ENCODE assay signal across 8 cellular contexts in the genomic region with DNA sequence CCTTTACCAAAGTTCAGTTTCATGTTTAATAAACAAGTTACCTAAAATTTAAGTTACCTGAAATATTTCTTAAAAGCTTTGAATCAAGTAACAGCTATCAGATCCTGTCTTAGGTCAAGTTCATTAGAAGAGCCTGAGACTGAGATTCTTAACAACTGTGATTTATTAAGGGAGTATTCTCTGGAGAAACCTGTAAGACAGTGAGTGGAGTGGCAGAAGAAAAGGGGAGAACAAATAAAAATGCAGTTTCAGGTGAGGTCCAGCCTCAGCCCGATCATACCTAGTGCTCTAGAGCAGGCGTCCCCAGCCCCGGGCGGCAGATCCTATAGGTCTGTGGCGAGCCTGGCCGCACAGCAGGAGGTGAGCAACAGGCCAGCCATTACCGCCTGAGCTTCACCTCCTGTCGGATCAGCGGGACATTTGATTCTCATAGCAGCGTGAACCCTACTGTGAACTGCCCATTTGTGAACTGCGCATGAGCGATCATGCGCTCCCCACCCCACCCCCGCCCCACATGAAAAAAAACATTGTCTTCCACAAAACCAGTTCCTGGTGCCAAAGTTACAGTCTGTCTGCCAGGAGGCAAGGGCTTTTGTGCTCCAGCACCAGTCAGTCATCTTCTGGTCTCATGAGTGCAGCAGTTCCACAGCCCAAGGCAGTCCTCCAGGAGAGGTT. TPM values are rescaled to one million over a fixed set of nuclear protein-coding genes. Genes with fewer than 3 reads are reported as not detected.
A peak's percentile ranks its signal among the peaks of the same experiment; 100 is the strongest.
DNase-seq lines count a peak whose midpoint lies in the region; ATAC-seq and FAIRE-seq lines count a peak whose summit lies in the region.

No MANE protein-coding gene starts in this region.

- WGBS in mesendoderm (ENCODE audit: extremely low coverage, insufficient coverage, low lambda C conversion rate) = no CpG with 5 or more reads among the region's 14 CpGs
- WGBS in small intestine, 3 donors = 16 to 33% (median 29%) methylated on average over 14 of the region's 14 CpGs

- H2BK15ac ChIP-seq in mesendoderm (replicated peaks; ENCODE audit: low read depth) = peak overlapping the region; percentile 27

- no peak overlapping the region for H3K9ac ChIP-seq in mesendoderm (ENCODE audit: low read length)

- no peak overlapping the region for H3K18ac ChIP-seq in mesendoderm (ENCODE audit: low read length)

- H2BK5ac ChIP-seq in mesendoderm (ENCODE audit: low read length) = no peak overlapping the region

- no peak overlapping the region for H3K23ac ChIP-seq in mesendoderm (ENCODE audit: low read length)

- H3K27ac ChIP-seq in caudate nucleus (ENCODE audit: low read depth, low read length) (no peak overlapping the region), mesendoderm (ENCODE audit: low read depth, low read length) (no peak overlapping the region), small intestine (ENCODE audit: low read depth in 1 of 2, low read length in 1 of 2) (no peak overlapping the region)

- H4K8ac ChIP-seq in mesendoderm (ENCODE audit: low read depth, low read length) = no peak overlapping the region

- FAIRE-seq in small intestine (lab: Jason Lieb, UNC) = no peak

- H2AK5ac ChIP-seq in mesendoderm (ENCODE audit: low read length) = no peak overlapping the region

- no peaks in the 10 kb centered on the region for H3K36me3 ChIP-seq in mesendoderm (ENCODE audit: control insufficient read depth, insufficient read depth, low read length)
- no peaks in the 10 kb centered on the region for H3K36me3 ChIP-seq in small intestine (ENCODE audit: control insufficient read depth in 2 of 2, insufficient read depth in 2 of 2, low read length in 2 of 2)

- H3K4ac ChIP-seq in mesendoderm (ENCODE audit: low read depth, low read length) = no peak overlapping the region

- H3K4me3 ChIP-seq in mesendoderm (ENCODE audit: low read length) (no peak overlapping the region), small intestine (ENCODE audit: low read depth in 1 of 2, low read length in 2 of 2) (no peak overlapping the region)

- DNase-seq in COR-L47 (lab: John Stamatoyannopoulos, UW) (peak; percentile 91), NCI-H1417 (lab: John Stamatoyannopoulos, UW) (peak in 2 of 3 experiments; percentile 56 to 78), caudate nucleus (lab: John Stamatoyannopoulos, UW) (peak in 51 of 61 donors; percentile 4 to 89 (median 45)), mesendoderm (peak; percentile 65), ureter (ENCODE audit: low spot score) (no peak), small intestine (no peak)
- no peak for DNase-seq in activated CD8-positive, alpha-beta memory T cell treated with anti-CD3 and anti-CD28 coated beads, Interleukin-2, amount 50 U/mL, for 48 hours

- no peaks in the 10 kb centered on the region for H3K27me3 ChIP-seq in mesendoderm (ENCODE audit: insufficient read depth, low read length, poor library complexity)
- H3K27me3 ChIP-seq in small intestine (ENCODE audit: control insufficient read depth in 2 of 2, insufficient read depth in 2 of 2, low read length in 2 of 2) = no peaks in the 10 kb centered on the region

- no peak for ATAC-seq in HG03039 (IDR thresholded peaks at IDR 0.05; ENCODE audit: unreplicated experiment)

- H4K5ac ChIP-seq in mesendoderm (ENCODE audit: low read length) = no peak overlapping the region

- no peaks in the 10 kb centered on the region for H3K9me3 ChIP-seq in small intestine (ENCODE audit: control insufficient read depth, low read depth)

- no peaks in the 10 kb centered on the region for H3K79me1 ChIP-seq in mesendoderm (ENCODE audit: low read length)

- H2BK120ac ChIP-seq in mesendoderm (ENCODE audit: low read depth, low read length) = no peak overlapping the region

- no peak overlapping the region for H3K56ac ChIP-seq in mesendoderm (ENCODE audit: low read length)

- H3K4me1 ChIP-seq in mesendoderm (ENCODE audit: control insufficient read depth, low read depth, low read length) (no peaks in the 10 kb centered on the region), small intestine (ENCODE audit: control insufficient read depth in 2 of 2, insufficient read depth in 1 of 2, low read depth in 1 of 2, low read length in 1 of 2) (no peaks in the 10 kb centered on the region)

- H3K4me2 ChIP-seq in mesendoderm (ENCODE audit: low read length) = no peak overlapping the region

- no peaks in the 10 kb centered on the region for H3K79me2 ChIP-seq in mesendoderm (ENCODE audit: control insufficient read depth, insufficient read depth, low read length)

RNA-seq across cellular contexts. Expression of gene ADGRB3, which starts 59.2 kb away (rescaled TPM):
- polyA plus RNA-seq in mesendoderm (2013, experiment 1 of 2) = 0.08 TPM
- 0.08 TPM for polyA plus RNA-seq in mesendoderm (2013, experiment 2 of 2)
- total RNA-seq in ureter = 6.7 TPM
- 1 to 10 TPM in 1 of 3 donors, not detected in 2; 1.6 TPM for polyA plus RNA-seq in small intestine

Comparison
In these comparisons a context has a peak if more than half of its experiments do, and no peak if none do; other contexts are left out.
1. DNase-seq: peak in COR-L47 (single experiment), NCI-H1417 (2 of 3), caudate nucleus (51 of 61) and mesendoderm (single experiment); none in ureter (single experiment), small intestine (single experiment) and activated CD8-positive, alpha-beta memory T cell treated with anti-CD3 and anti-CD28 coated beads, Interleukin-2, amount 50 U/mL, for 48 hours (single experiment).